9 cellular contexts compared by ENCODE assay signal in the genomic region with DNA sequence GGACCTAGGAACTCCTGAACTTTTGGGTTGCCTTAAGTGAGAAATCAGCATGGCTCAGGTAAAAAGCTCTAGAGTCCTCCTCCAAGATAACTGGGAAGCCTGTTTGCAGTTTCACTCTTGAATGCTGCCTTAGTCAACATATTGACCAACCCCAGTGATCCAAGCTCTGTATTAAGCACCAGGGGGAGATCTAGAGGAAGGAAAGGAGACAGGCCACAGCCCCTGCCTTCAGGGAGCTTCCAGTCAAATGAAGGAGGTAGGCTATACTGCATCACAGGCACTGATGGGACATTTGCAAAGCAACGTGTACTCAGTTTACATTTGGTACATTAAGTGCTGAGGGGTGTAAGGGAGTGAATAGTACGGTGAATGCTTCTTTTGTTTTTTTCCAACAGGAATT. TPM values are rescaled to one million over a fixed set of nuclear protein-coding genes. Genes with fewer than 3 reads are reported as not detected.
DNase-seq lines count a peak whose midpoint lies in the region; ATAC-seq and TF ChIP-seq lines count a peak whose summit lies in the region.
"Had no signal": no experiment of that assay in that cellular context is flagged by ENCODE, and none has a peak within 500 bp of the region (broad histone marks: within the 10 kb centered on the region; RNA-seq: fewer than 3 reads in every experiment).

No MANE protein-coding gene starts in this region.

- WGBS in spleen, 5 donors, result 63 to 89% (median 83%) methylated on average over 2 of the region's 2 CpGs

- no peaks in the 10 kb centered on the region for H3K27me3 ChIP-seq in spleen (replicated peaks in 1 of 7)

- peak overlapping the region; percentile 91 for H3K4me3 Mint-ChIP-seq in WTC11

- H3K36me3 ChIP-seq in HEK293 (ENCODE audit: control insufficient read depth in 2 of 2, insufficient read depth in 1 of 2, low read length in 2 of 2), result peaks cover 23 to 55% of the 10 kb centered on the region in 2 experiments
- peaks cover 0 to 54% (median 45%) of the 10 kb centered on the region in 6 donors for H3K36me3 ChIP-seq in spleen

- DNase-seq in WTC11 (ENCODE audit: low spot score) (no peak), foreskin fibroblast (no peak), spleen (no peak), kidney glomerular epithelial cell (lab: John Stamatoyannopoulos, UW) (no peak), H4 (ENCODE audit: low spot score) (no peak), 8988T (no peak), OCI-M2 (lab: John Stamatoyannopoulos, UW; ENCODE audit: unreplicated experiment) (no peak)
- DNase-seq: NK-92 treated with Interleukin-12 subunit alpha and Interleukin-12 subunit beta, amount 100 ng/mL, for 24 hours had no signal

- no peaks in the 10 kb centered on the region for H3K9me3 Mint-ChIP-seq in WTC11

- no peak for TF ChIP-seq POLR2A in spleen (IDR thresholded peaks at IDR 0.05)

- TF ChIP-seq CTCF in HEK293 (tag by site-specific recombination; IDR thresholded peaks at IDR 0.05) (no peak), WTC11 (IDR thresholded peaks at IDR 0.05) (no peak), foreskin fibroblast (IDR thresholded peaks at IDR 0.05; ENCODE audit: low read depth, low read length) (no peak), spleen (IDR thresholded peaks at IDR 0.05 in 8 of 11, conservative IDR thresholded peaks at IDR 0.05 in 3 of 11) (no peak)

- H3K27ac ChIP-seq in HEK293 (ENCODE audit: extremely low read depth, low read depth, low read length) (0 out of 2 replicates have a peak overlapping the region, but pooled peaks have one; percentile 80), spleen (peak overlapping the region in 5 of 8 donors; percentile 93 to 97 (median 95))

- peaks cover 18% of the 10 kb centered on the region for H3K4me1 Mint-ChIP-seq in WTC11

- intact Hi-C loops in spleen (cut with DNase I; ENCODE audit: low total_unique reads), result no loop called here

- H3K4me3 ChIP-seq in HEK293 (ENCODE audit: low read depth, low read length) (peak overlapping the region; percentile 80; the same call in 1 of the 2 replicates), foreskin fibroblast (ENCODE audit: low read depth in 1 of 2, low read length in 2 of 2) (peak overlapping the region; percentile 78 to 81), spleen (peak overlapping the region in 7 of 8 donors; percentile 67 to 91 (median 79))

- peaks cover 33% of the 10 kb centered on the region for H3K27me3 Mint-ChIP-seq in WTC11 (ENCODE audit: low read depth)

- H3K4me1 ChIP-seq in HEK293 (ENCODE audit: control insufficient read depth, insufficient read depth, low read length) (peaks cover 14% of the 10 kb centered on the region; the same call in 1 of the 2 replicates), spleen (peaks cover 27 to 67% (median 50%) of the 10 kb centered on the region in 6 donors)

- no peak overlapping the region for H3K27ac Mint-ChIP-seq in WTC11

- H3K9me3 ChIP-seq in HEK293 (ENCODE audit: control insufficient read depth, insufficient read depth, low read depth, low read length) (no peaks in the 10 kb centered on the region), spleen (no peaks in the 10 kb centered on the region)

- POLR2A ChIA-PET in HEK293 (lab: Yijun Ruan, JAX) (interaction anchor here (2.1 to 2.8 kb wide), 6 partner anchors 8 to 113 kb away, joined by 7 to 18 read pairs (median 14); partner anchors contain the start of genes ESPL1, PFDN5 and SPRYD3), WTC11 (lab: Charles Lee) (no interaction called here)

- ATAC-seq in WTC11, result no peak

- H3K36me3 Mint-ChIP-seq in WTC11, result peaks cover 41% of the 10 kb centered on the region

- CTCF ChIA-PET in HEK293 (lab: Yijun Ruan, JAX) (interaction anchor here (0.6 to 5.1 kb wide), 8 partner anchors 9 to 195 kb away, joined by 3 to 46 read pairs (median 4); no protein-coding TSS in a partner anchor), WTC11 (lab: Charles Lee) (interaction anchor here (0.9 to 3.4 kb wide), 9 partner anchors 8 to 140 kb away, joined by 3 to 37 read pairs (median 11); partner anchors contain the start of gene AAAS)

TF ChIP-seq in HEK293, 187 proteins besides CTCF, POLR2A, EP300 and RAD21:
- TF ChIP-seq ZNF184 (tag by site-specific recombination; IDR thresholded peaks at IDR 0.05) (no peak), SP3 (tag by site-specific recombination; IDR thresholded peaks at IDR 0.05) (no peak), ZNF747 (tag by site-specific recombination; IDR thresholded peaks at IDR 0.05) (no peak), BCL11A (tag by site-specific recombination; IDR thresholded peaks at IDR 0.05; ENCODE audit: low read depth) (no peak), IKZF3 (tag by site-specific recombination; IDR thresholded peaks at IDR 0.05) (no peak), ZNF24 (tag by site-specific recombination; IDR thresholded peaks at IDR 0.05) (no peak), ZNF664 (tag by site-specific recombination; IDR thresholded peaks at IDR 0.05) (no peak), KLF8 (tag by site-specific recombination; IDR thresholded peaks at IDR 0.05) (no peak)
- TF ChIP-seq, protein P1, sequence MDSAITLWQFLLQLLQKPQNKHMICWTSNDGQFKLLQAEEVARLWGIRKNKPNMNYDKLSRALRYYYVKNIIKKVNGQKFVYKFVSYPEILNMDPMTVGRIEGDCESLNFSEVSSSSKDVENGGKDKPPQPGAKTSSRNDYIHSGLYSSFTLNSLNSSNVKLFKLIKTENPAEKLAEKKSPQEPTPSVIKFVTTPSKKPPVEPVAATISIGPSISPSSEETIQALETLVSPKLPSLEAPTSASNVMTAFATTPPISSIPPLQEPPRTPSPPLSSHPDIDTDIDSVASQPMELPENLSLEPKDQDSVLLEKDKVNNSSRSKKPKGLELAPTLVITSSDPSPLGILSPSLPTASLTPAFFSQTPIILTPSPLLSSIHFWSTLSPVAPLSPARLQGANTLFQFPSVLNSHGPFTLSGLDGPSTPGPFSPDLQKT (IDR thresholded peaks at IDR 0.05; ENCODE audit: borderline replicate concordance, low read depth, low read length), result no peak

TF ChIP-seq in WTC11, 78 proteins besides CTCF, POLR2A, EP300 and RAD21 (continues in another document):
- no peak for TF ChIP-seq AFF4 (CRISPR knock-in tag; IDR thresholded peaks at IDR 0.05; ENCODE audit: borderline replicate concordance)
- no peak for TF ChIP-seq NR1H2 (CRISPR knock-in tag; IDR thresholded peaks at IDR 0.05)
- TF ChIP-seq, protein P2, sequence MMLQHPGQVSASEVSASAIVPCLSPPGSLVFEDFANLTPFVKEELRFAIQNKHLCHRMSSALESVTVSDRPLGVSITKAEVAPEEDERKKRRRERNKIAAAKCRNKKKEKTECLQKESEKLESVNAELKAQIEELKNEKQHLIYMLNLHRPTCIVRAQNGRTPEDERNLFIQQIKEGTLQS (CRISPR knock-in tag; conservative IDR thresholded peaks at IDR 0.05), result no peak
- no peak for TF ChIP-seq ZNF423 (CRISPR knock-in tag; IDR thresholded peaks at IDR 0.05)
- TF ChIP-seq ZNF671 (CRISPR knock-in tag; IDR thresholded peaks at IDR 0.05), result no peak
- TF ChIP-seq, protein P3, sequence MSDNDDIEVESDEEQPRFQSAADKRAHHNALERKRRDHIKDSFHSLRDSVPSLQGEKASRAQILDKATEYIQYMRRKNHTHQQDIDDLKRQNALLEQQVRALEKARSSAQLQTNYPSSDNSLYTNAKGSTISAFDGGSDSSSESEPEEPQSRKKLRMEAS (CRISPR knock-in tag; IDR thresholded peaks at IDR 0.05), result no peak
- TF ChIP-seq ZNF138 (CRISPR knock-in tag; conservative IDR thresholded peaks at IDR 0.05), result no peak

RNA-seq across cellular contexts. Expression of gene CSAD, which starts 1.2 kb away (rescaled TPM):
- total RNA-seq in WTC11 (2021) (11.5 to 12.6 TPM (median 12.3 TPM) in 3 replicates), spleen (10 to 100 TPM; 33.7 to 73.0 (median 39.7) TPM)
- 10 to 100 TPM; 17.9 to 36.3 (median 34.1) TPM for polyA plus RNA-seq in spleen
- total RNA-seq in H4 (2014; rRNA removed; shearing (Covaris generic)), result 0.66 and 2.8 TPM in 2 replicates

RNA-seq across cellular contexts. Expression of gene ZNF740, which starts 1.4 kb away (rescaled TPM):
- total RNA-seq in WTC11 (2021), result 26.6 to 36.6 TPM (median 36.1 TPM) in 3 replicates
- total RNA-seq in spleen, result 10 to 100 TPM; 23.6 to 66.1 (median 45.1) TPM
- 10 to 100 TPM in 1 of 3 donors, 1 to 10 TPM in 2; 5.6 to 12.1 (median 7.5) TPM for polyA plus RNA-seq in spleen
- 4.7 and 6.3 TPM in 2 replicates for total RNA-seq in H4 (2014; rRNA removed; shearing (Covaris generic))

RNA-seq across cellular contexts. Expression of gene ITGB7, which starts 25.1 kb away (rescaled TPM):
- 0.90 to 1.4 TPM (median 1.1 TPM) in 3 replicates for total RNA-seq in WTC11 (2021)
- total RNA-seq in spleen, result 10 to 100 TPM; 35.5 to 75.5 (median 62.2) TPM
- 10 to 100 TPM; 23.9 to 62.5 (median 46.5) TPM for polyA plus RNA-seq in spleen
- total RNA-seq in H4 (2014; rRNA removed; shearing (Covaris generic)), result 0.39 and 1.2 TPM in 2 replicates

RNA-seq across cellular contexts. Expression of gene RARG, which starts 50.1 kb away (rescaled TPM):
- 68.1 to 77.2 TPM (median 69.7 TPM) in 3 replicates for total RNA-seq in WTC11 (2021)
- total RNA-seq in spleen, result 10 to 100 TPM in 5 of 7 donors, 1 to 10 TPM in 2; 9.4 to 20.8 (median 14.4) TPM
- 10 to 100 TPM in 1 of 3 donors, 1 to 10 TPM in 2; 4.6 to 10.1 (median 4.9) TPM for polyA plus RNA-seq in spleen
- 20.0 and 24.2 TPM in 2 replicates for total RNA-seq in H4 (2014; rRNA removed; shearing (Covaris generic))

Comparison
In these comparisons a context has a peak if more than half of its experiments do, and no peak if none do; other contexts are left out.
1. RNA of gene ITGB7, which starts 25.1 kb away (total RNA-seq): 35.5 to 75.5 TPM in spleen; 0.90 to 1.4 TPM in WTC11 and 0.39 to 1.2 TPM in H4; every median in the first group is over 10 times any median in the second.
2. Peak in every context shown above with its lines, with median percentiles within 50 percentile points of each other: H3K4me3 ChIP-seq.